1 cellular context compared by ENCODE assay signal in genomic region chr9:134765785-134766184, GRCh38.
A peak's percentile ranks its signal among the peaks of the same experiment; 100 is the strongest.
TF ChIP-seq lines count a peak whose summit lies in the region.

No MANE protein-coding gene starts in this region.

TF ChIP-seq in GM12878, 131 proteins besides CTCF, POLR2A, EP300 and RAD21 (continued from another document):
- no peak for TF ChIP-seq ZBTB4 (CRISPR knock-in tag; IDR thresholded peaks at IDR 0.05)
- TF ChIP-seq TCF12 (IDR thresholded peaks at IDR 0.05; ENCODE audit: low read depth, low read length), result peak; percentile 42; the same call in 1 of the 2 replicates
- TF ChIP-seq ZSCAN29 (IDR thresholded peaks at IDR 0.05), result no peak
- no peak for TF ChIP-seq NFIC (IDR thresholded peaks at IDR 0.05; ENCODE audit: low read depth, low read length)
- no peak for TF ChIP-seq HDAC2 (IDR thresholded peaks at IDR 0.05)
- TF ChIP-seq BHLHE40 (IDR thresholded peaks at IDR 0.05; ENCODE audit: borderline replicate concordance in 1 of 2, low read depth in 2 of 2, low read length in 1 of 2), result peak in 1 of 2 experiments; percentile 59; a peak in 2 of 4 replicates
- TF ChIP-seq, protein P1, sequence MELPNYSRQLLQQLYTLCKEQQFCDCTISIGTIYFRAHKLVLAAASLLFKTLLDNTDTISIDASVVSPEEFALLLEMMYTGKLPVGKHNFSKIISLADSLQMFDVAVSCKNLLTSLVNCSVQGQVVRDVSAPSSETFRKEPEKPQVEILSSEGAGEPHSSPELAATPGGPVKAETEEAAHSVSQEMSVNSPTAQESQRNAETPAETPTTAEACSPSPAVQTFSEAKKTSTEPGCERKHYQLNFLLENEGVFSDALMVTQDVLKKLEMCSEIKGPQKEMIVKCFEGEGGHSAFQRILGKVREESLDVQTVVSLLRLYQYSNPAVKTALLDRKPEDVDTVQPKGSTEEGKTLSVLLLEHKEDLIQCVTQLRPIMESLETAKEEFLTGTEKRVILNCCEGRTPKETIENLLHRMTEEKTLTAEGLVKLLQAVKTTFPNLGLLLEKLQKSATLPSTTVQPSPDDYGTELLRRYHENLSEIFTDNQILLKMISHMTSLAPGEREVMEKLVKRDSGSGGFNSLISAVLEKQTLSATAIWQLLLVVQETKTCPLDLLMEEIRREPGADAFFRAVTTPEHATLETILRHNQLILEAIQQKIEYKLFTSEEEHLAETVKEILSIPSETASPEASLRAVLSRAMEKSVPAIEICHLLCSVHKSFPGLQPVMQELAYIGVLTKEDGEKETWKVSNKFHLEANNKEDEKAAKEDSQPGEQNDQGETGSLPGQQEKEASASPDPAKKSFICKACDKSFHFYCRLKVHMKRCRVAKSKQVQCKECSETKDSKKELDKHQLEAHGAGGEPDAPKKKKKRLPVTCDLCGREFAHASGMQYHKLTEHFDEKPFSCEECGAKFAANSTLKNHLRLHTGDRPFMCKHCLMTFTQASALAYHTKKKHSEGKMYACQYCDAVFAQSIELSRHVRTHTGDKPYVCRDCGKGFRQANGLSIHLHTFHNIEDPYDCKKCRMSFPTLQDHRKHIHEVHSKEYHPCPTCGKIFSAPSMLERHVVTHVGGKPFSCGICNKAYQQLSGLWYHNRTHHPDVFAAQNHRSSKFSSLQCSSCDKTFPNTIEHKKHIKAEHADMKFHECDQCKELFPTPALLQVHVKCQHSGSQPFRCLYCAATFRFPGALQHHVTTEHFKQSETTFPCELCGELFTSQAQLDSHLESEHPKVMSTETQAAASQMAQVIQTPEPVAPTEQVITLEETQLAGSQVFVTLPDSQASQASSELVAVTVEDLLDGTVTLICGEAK (IDR thresholded peaks at IDR 0.05; ENCODE audit: borderline replicate concordance), result no peak
- no peak for TF ChIP-seq MLLT1 (IDR thresholded peaks at IDR 0.05)
- TF ChIP-seq CREB1 (IDR thresholded peaks at IDR 0.05; ENCODE audit: low read depth), result no peak
